8 cellular contexts compared by ENCODE assay signal in the genomic region with DNA sequence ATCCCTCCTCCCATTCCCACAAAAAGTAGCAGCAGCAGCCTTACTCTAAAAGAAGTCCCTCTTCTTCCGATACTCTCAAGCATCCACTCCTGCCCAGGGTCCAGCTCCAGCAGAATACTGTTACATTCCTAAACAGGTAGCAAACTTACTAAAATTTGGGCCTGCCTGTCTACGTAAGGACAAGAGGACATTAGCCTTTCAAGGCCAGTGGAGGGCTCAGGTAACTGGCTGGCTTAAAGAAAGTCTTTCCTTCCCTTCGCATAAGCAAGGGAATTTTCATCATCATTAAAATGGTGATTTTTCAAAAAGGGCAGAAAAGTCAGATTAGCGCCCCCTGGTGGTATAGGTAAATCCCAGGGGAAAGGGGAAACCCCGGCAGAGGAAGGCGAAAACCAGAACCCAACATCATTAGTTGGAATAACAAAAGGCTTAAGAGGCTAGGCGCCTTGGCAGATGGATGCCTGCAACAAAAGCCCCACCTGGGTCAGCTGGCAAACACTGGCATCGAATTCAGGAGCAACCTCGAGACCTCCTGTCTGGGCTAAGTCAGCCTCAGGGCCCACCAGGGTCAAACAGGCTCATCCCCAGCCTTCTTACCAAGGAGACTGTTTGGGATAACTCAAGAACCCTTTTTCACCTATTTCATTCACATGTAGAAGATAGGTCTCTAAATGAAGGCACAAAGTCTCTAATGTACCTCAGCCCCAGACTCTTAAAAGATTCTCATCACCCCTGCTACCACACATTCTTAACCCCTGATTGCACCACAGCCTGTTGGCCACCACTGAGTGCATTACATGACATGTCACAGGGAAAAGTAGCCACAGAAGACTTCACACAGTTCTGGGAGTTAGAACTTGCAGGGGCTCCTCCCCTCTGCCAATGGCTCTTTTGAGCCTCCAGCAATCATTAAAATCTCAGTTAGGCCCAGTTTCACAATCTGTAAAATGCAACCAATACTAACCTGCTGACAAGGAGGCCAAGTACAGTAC. TPM values are rescaled to one million over a fixed set of nuclear protein-coding genes. Genes with fewer than 3 reads are reported as not detected.
DNase-seq lines count a peak whose midpoint lies in the region; ATAC-seq and TF ChIP-seq lines count a peak whose summit lies in the region.

No MANE protein-coding gene starts in this region.

- H3K4me3 ChIP-seq in cardiac muscle cell (no peak overlapping the region), WI38 (ENCODE audit: low read depth, low read length) (no peak overlapping the region), transverse colon (no peak overlapping the region)

- H3K4me1 ChIP-seq in cardiac muscle cell (ENCODE audit: low read depth) (peaks cover 24% of the 10 kb centered on the region), transverse colon (no peaks in the 10 kb centered on the region)

- DNase-seq in cardiac muscle cell (ENCODE audit: low read depth in 1 of 2, low spot score in 1 of 2) (peak; percentile 56 to 64), left ventricle myocardium superior (no peak), NCI-H1930 (lab: John Stamatoyannopoulos, UW) (peak; percentile 14 to 26), cerebellum (ENCODE audit: low spot score) (peak; percentile 14), myocyte (ENCODE audit: low read depth) (peak; percentile 40), transverse colon (peak; percentile 39)

- H3K27ac ChIP-seq in cardiac muscle cell (no peak overlapping the region), transverse colon (no peak overlapping the region)

- in situ Hi-C loops in transverse colon (cut with MboI; ENCODE audit: low pct_ligation_motif_present in 1 of 4, low pct_unique_long_range_greater_than_20kb in 1 of 4, low sequenced_read_pairs in 3 of 4), result loop anchor here in 2 of 4 donors (10.0 to 25.0 kb wide), 2 partner anchors 104 to 106 kb away; a partner anchor contains a TSS

- H3K36me3 ChIP-seq in cardiac muscle cell, result peaks cover 4% of the 10 kb centered on the region
- peaks cover 0 to 5% (median 0%) of the 10 kb centered on the region in 4 donors for H3K36me3 ChIP-seq in transverse colon

- peak; percentile 74 for TF ChIP-seq CTCF in cardiac muscle cell (IDR thresholded peaks at IDR 0.05; ENCODE audit: low read depth, low read length)
- peak; percentile 73 for TF ChIP-seq CTCF in WI38 (IDR thresholded peaks at IDR 0.05; ENCODE audit: low read depth, low read length)
- TF ChIP-seq CTCF in transverse colon (IDR thresholded peaks at IDR 0.05), result peak; percentile 74 to 89 (median 86)

- WGBS in transverse colon (ENCODE audit: low coverage in 1 of 2), 2 donors, result 48 to 74% methylated on average over 3 to 9 of the region's 9 CpGs

- ATAC-seq in left ventricle myocardium superior (no peak), GM18909 (IDR thresholded peaks at IDR 0.05; ENCODE audit: poor library complexity, unreplicated experiment) (no peak)

- TF ChIP-seq POLR2A in transverse colon (IDR thresholded peaks at IDR 0.05), result no peak

- no peaks in the 10 kb centered on the region for H3K9me3 ChIP-seq in cardiac muscle cell (ENCODE audit: low read depth)
- no peaks in the 10 kb centered on the region for H3K9me3 ChIP-seq in transverse colon

- TF ChIP-seq EP300 in transverse colon (IDR thresholded peaks at IDR 0.05; ENCODE audit: low read depth), result no peak

- H3K27me3 ChIP-seq in cardiac muscle cell (no peaks in the 10 kb centered on the region), transverse colon (no peaks in the 10 kb centered on the region)

- intact Hi-C loops in left ventricle myocardium superior (cut with micrococcal nuclease) (no loop called here), transverse colon (cut with DNase I; ENCODE audit: low total_unique reads) (loop anchor here (5.0 kb wide), 1 partner anchor 101 kb away; no protein-coding TSS in a partner anchor)

RNA-seq across cellular contexts. Expression of a gene that starts 36.7 kb away (rescaled TPM):
- total RNA-seq in cardiac muscle cell, result 92.1 and 111 TPM in 2 replicates
- polyA plus RNA-seq in cardiac muscle cell, result 151 and 152 TPM in 2 replicates
- 52.6 TPM for total RNA-seq in left ventricle myocardium superior
- total RNA-seq in cerebellum, result 44.3 TPM
- 72.1 and 80.2 TPM in 2 replicates for total RNA-seq in myocyte
- polyA plus RNA-seq in myocyte (2012), result 85.0 TPM
- 10 to 100 TPM; 11.2 to 30.4 (median 20.8) TPM for total RNA-seq in transverse colon
